ENCODE assay signal across 10 cellular contexts in the genomic region with DNA sequence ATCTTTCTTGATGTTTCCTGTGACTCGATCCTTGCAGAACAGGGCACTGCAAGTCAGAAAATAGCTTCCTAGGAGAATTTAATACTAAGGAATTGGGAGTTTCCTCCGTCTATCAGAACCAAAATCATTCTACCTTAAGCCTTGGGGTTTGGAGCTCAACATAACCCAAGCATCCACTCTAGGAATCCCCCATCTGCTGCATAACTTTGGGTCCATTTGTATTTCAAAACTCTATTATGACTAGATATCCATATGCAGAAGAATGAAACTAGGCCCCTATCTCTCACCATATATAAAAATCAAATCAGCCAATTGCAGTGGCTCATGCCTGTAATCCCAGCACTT.
A peak's percentile ranks its signal among the peaks of the same experiment; 100 is the strongest.
DNase-seq lines count a peak whose midpoint lies in the region; ATAC-seq, FAIRE-seq and TF ChIP-seq lines count a peak whose summit lies in the region.
"Had no signal": no experiment of that assay in that cellular context is flagged by ENCODE, and none has a peak within 500 bp of the region (broad histone marks: within the 10 kb centered on the region; RNA-seq: fewer than 3 reads in every experiment).

No MANE protein-coding gene starts in this region.

- peaks cover 31% of the 10 kb centered on the region for H3K36me3 Mint-ChIP-seq in memory B cell

- peak overlapping the region; percentile 85 for H3K27ac Mint-ChIP-seq in memory B cell

- 0 out of 2 replicates have a peak, but pooled peaks cover 3% of the 10 kb centered on the region for H3F3A ChIP-seq in Loucy (ENCODE audit: low read depth)

- no peaks in the 10 kb centered on the region for H3K27me3 ChIP-seq in Loucy (ENCODE audit: insufficient read depth, low read length, poor library complexity, severe bottlenecking)

- H3K4me2 ChIP-seq in Loucy (ENCODE audit: low read depth, low read length, poor library complexity, severe bottlenecking): peak overlapping the region; percentile 35

- 0 out of 2 replicates have a peak, but pooled peaks cover 3% of the 10 kb centered on the region for H3K9me3 ChIP-seq in Loucy (ENCODE audit: insufficient read depth, low read depth, low read length)

- peaks cover 31% of the 10 kb centered on the region for H3K4me1 Mint-ChIP-seq in memory B cell

- H3K4me1 ChIP-seq in Loucy (ENCODE audit: insufficient read depth, low read length, poor library complexity, severe bottlenecking): peaks cover 34% of the 10 kb centered on the region

- no peak overlapping the region for H3K9ac ChIP-seq in Loucy (ENCODE audit: low read depth, low read length, poor library complexity, severe bottlenecking)

- FAIRE-seq in D721Med (lab: Jason Lieb, UNC): no peak
- FAIRE-seq: TTC549 had no signal

- no peak overlapping the region for H3K4me3 ChIP-seq in Loucy (ENCODE audit: low read length, poor library complexity, severe bottlenecking)

- H3K9me2 ChIP-seq in Loucy (replicated peaks; ENCODE audit: low read depth, low read length): no peaks in the 10 kb centered on the region

- H3K27me3 Mint-ChIP-seq in memory B cell: no peaks in the 10 kb centered on the region

- H3K4me3 Mint-ChIP-seq in memory B cell: no peak overlapping the region

- DNase-seq in memory B cell (ENCODE audit: low spot score in 2 of 2) (no peak), AML-193 (lab: John Stamatoyannopoulos, UW) (no peak), NCI-H1105 treated with DMSO at 0.1 percent for 48 hours (lab: John Stamatoyannopoulos, UW) (no peak), D721Med (ENCODE audit: insufficient read length, low spot score) (no peak)
- DNase-seq: DMS79 had no signal

- no peaks in the 10 kb centered on the region for H3K36me3 ChIP-seq in Loucy (ENCODE audit: insufficient read depth, low read length)

- peaks cover 4% of the 10 kb centered on the region for H3K9me3 Mint-ChIP-seq in memory B cell

- peak; percentile 36 for ATAC-seq in GM19023 (IDR thresholded peaks at IDR 0.05; ENCODE audit: unreplicated experiment)
- ATAC-seq in GM21825 (IDR thresholded peaks at IDR 0.05; ENCODE audit: unreplicated experiment): peak; percentile 14
- ATAC-seq in memory B cell (ENCODE audit: low read depth): peak; percentile 19
- no peak for ATAC-seq in HG02840 (IDR thresholded peaks at IDR 0.05; ENCODE audit: low FRiP score, unreplicated experiment)

- H3K79me2 ChIP-seq in Loucy (ENCODE audit: insufficient read depth, low read length): no peaks in the 10 kb centered on the region

- H4K20me1 ChIP-seq in Loucy (ENCODE audit: insufficient read depth, low read length, poor library complexity, severe bottlenecking): no peaks in the 10 kb centered on the region

- TF ChIP-seq CTCF in Loucy (conservative IDR thresholded peaks at IDR 0.05; ENCODE audit: low read length) (no peak), D721Med (IDR thresholded peaks at IDR 0.05; ENCODE audit: insufficient read depth, missing control alignments) (no peak)

- no peak overlapping the region for H2AFZ ChIP-seq in Loucy (ENCODE audit: low read length)
